Comparison of ENCODE assay signal across 25 cellular contexts in genomic region chr9:76022317-76022716, GRCh38.
"Had no signal": no experiment of that assay in that cellular context is flagged by ENCODE, and none has a peak within 500 bp of the region (broad histone marks: within the 10 kb centered on the region; RNA-seq: fewer than 3 reads in every experiment).

No MANE protein-coding gene starts in this region.

- H3K27ac ChIP-seq: brain microvascular endothelial cell, coronary artery, dorsolateral prefrontal cortex, gastrocnemius medialis, left ventricle myocardium inferior, stomach, thyroid gland, upper lobe of right lung had no signal

- H3K4me3 ChIP-seq: coronary artery, dorsolateral prefrontal cortex, gastrocnemius medialis, left ventricle myocardium inferior, lung, stomach, thyroid gland, upper lobe of right lung had no signal

- H3K27me3 ChIP-seq: brain microvascular endothelial cell, dorsolateral prefrontal cortex, gastrocnemius medialis, stomach, thyroid gland, upper lobe of right lung had no signal

- DNase-seq: activated CD4-positive, alpha-beta T cell treated with anti-CD3 and anti-CD28 coated beads for 4 hours; activated CD4-positive, alpha-beta T cell treated with anti-CD3 and anti-CD28 coated beads, Interleukin-2, amount 50 U/mL, for 4 hours; activated effector memory CD4-positive, alpha-beta T cell treated with Interleukin-2 at 50 U/mL for 16 hours; activated naive CD4-positive, alpha-beta T cell treated with Interleukin-2 at 50 U/mL for 16 hours; activated naive CD8-positive, alpha-beta T cell treated with anti-CD3 and anti-CD28 coated beads, Interleukin-2, amount 10 ng/mL, durations not matched to agents 7 days and 5 days; amniotic stem cell; brain microvascular endothelial cell; dorsolateral prefrontal cortex; effector memory CD4-positive, alpha-beta T cell; gastrocnemius medialis; glutamatergic neuron; islet precursor cell; left ventricle myocardium inferior; mesendoderm; occipital lobe; posterior cingulate gyrus; right cardiac atrium; stimulated activated CD4-positive, alpha-beta T cell treated with anti-CD3 and anti-CD28 coated beads, Interleukin-15, amount 100 ng/mL, for 24 hours; stimulated activated CD4-positive, alpha-beta T cell treated with anti-CD3 and anti-CD28 coated beads, Interleukin-2, amount 100 ng/mL, for 24 hours; stimulated activated naive B cell treated with anti-CD40 and anti-IgM and Interleukin-4, amounts not matched to agents 10 μg/mL and 1 μg/mL and 100 μg/mL, for 72 hours; stomach; thyroid gland; upper lobe of right lung had no signal

- ATAC-seq: gastrocnemius medialis; right cardiac atrium; stimulated activated naive B cell treated with anti-CD40 and anti-IgM and Interleukin-4, amounts not matched to agents 10 μg/mL and 1 μg/mL and 100 μg/mL, for 72 hours; upper lobe of right lung had no signal

- H3K9me3 ChIP-seq: gastrocnemius medialis, left ventricle myocardium inferior, stomach, thyroid gland, upper lobe of right lung had no signal

- H3K4me1 ChIP-seq: gastrocnemius medialis, left ventricle myocardium inferior, thyroid gland had no signal

- H3K36me3 ChIP-seq: brain microvascular endothelial cell, gastrocnemius medialis, thyroid gland had no signal
